In the genomic region with DNA sequence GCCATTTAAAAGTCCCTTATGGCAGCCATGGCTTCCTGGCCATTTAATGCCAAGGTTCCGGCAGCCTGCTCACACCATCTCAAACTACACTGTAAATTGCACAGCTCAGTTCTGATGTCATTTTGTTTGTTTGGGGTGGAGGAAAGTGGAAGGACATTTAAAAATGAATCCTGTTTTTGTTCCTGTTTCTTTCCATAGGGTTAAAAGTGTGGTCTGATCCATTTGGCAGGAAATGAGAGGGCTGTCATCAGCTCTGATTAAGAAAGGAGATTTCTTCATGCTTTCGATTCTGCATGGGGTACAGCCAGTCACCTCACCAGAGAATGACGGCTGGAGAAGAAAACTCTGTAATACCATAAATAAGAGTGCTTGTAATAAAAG, we compare ENCODE assay signal across 1 cellular context.
TF ChIP-seq lines count a peak whose summit lies in the region.

No MANE protein-coding gene starts in this region.

TF ChIP-seq in HepG2, 621 proteins besides CTCF, POLR2A, EP300 and RAD21:
- TF ChIP-seq, protein P1, sequence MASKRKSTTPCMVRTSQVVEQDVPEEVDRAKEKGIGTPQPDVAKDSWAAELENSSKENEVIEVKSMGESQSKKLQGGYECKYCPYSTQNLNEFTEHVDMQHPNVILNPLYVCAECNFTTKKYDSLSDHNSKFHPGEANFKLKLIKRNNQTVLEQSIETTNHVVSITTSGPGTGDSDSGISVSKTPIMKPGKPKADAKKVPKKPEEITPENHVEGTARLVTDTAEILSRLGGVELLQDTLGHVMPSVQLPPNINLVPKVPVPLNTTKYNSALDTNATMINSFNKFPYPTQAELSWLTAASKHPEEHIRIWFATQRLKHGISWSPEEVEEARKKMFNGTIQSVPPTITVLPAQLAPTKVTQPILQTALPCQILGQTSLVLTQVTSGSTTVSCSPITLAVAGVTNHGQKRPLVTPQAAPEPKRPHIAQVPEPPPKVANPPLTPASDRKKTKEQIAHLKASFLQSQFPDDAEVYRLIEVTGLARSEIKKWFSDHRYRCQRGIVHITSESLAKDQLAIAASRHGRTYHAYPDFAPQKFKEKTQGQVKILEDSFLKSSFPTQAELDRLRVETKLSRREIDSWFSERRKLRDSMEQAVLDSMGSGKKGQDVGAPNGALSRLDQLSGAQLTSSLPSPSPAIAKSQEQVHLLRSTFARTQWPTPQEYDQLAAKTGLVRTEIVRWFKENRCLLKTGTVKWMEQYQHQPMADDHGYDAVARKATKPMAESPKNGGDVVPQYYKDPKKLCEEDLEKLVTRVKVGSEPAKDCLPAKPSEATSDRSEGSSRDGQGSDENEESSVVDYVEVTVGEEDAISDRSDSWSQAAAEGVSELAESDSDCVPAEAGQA (IDR thresholded peaks at IDR 0.05; ENCODE audit: low read depth): no peak
- TF ChIP-seq, protein P1 (CRISPR knock-in tag; IDR thresholded peaks at IDR 0.05; ENCODE audit: borderline replicate concordance): no peak
- TF ChIP-seq ZNF713 (CRISPR knock-in tag; IDR thresholded peaks at IDR 0.05): no peak
- TF ChIP-seq JDP2 (CRISPR knock-in tag; IDR thresholded peaks at IDR 0.05; ENCODE audit: borderline replicate concordance): no peak
- no peak for TF ChIP-seq MIER2 (CRISPR knock-in tag; IDR thresholded peaks at IDR 0.05)
- TF ChIP-seq ZNF780A (CRISPR knock-in tag; IDR thresholded peaks at IDR 0.05): no peak
- TF ChIP-seq ZNF468 (CRISPR knock-in tag; IDR thresholded peaks at IDR 0.05): no peak
- TF ChIP-seq, protein P2, sequence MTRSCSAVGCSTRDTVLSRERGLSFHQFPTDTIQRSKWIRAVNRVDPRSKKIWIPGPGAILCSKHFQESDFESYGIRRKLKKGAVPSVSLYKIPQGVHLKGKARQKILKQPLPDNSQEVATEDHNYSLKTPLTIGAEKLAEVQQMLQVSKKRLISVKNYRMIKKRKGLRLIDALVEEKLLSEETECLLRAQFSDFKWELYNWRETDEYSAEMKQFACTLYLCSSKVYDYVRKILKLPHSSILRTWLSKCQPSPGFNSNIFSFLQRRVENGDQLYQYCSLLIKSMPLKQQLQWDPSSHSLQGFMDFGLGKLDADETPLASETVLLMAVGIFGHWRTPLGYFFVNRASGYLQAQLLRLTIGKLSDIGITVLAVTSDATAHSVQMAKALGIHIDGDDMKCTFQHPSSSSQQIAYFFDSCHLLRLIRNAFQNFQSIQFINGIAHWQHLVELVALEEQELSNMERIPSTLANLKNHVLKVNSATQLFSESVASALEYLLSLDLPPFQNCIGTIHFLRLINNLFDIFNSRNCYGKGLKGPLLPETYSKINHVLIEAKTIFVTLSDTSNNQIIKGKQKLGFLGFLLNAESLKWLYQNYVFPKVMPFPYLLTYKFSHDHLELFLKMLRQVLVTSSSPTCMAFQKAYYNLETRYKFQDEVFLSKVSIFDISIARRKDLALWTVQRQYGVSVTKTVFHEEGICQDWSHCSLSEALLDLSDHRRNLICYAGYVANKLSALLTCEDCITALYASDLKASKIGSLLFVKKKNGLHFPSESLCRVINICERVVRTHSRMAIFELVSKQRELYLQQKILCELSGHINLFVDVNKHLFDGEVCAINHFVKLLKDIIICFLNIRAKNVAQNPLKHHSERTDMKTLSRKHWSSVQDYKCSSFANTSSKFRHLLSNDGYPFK (CRISPR knock-in tag; IDR thresholded peaks at IDR 0.05; ENCODE audit: borderline replicate concordance): no peak
- no peak for TF ChIP-seq KAT8 (CRISPR knock-in tag; IDR thresholded peaks at IDR 0.05)
- TF ChIP-seq, protein P3, sequence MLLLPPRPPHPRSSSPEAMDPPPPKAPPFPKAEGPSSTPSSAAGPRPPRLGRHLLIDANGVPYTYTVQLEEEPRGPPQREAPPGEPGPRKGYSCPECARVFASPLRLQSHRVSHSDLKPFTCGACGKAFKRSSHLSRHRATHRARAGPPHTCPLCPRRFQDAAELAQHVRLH (CRISPR knock-in tag; IDR thresholded peaks at IDR 0.05; ENCODE audit: borderline replicate concordance, low read depth): no peak
- no peak for TF ChIP-seq SMARCE1 (IDR thresholded peaks at IDR 0.05; ENCODE audit: borderline replicate concordance)
- TF ChIP-seq KLF15 (CRISPR knock-in tag; IDR thresholded peaks at IDR 0.05; ENCODE audit: borderline replicate concordance): no peak
- TF ChIP-seq NR2F2 (IDR thresholded peaks at IDR 0.05; ENCODE audit: borderline replicate concordance, low read depth): no peak
- no peak for TF ChIP-seq ZNF775 (CRISPR knock-in tag; IDR thresholded peaks at IDR 0.05; ENCODE audit: borderline replicate concordance)
- TF ChIP-seq ASH2L (IDR thresholded peaks at IDR 0.05; ENCODE audit: insufficient read length, low read depth, low read length): no peak
- no peak for TF ChIP-seq BRCA1 (CRISPR knock-in tag; IDR thresholded peaks at IDR 0.05)
- no peak for TF ChIP-seq PHF21A (CRISPR knock-in tag; IDR thresholded peaks at IDR 0.05)
